ENCODE assay signal across 9 cellular contexts in genomic region chr3:128584412-128585020, GRCh38.
DNase-seq lines count a peak whose midpoint lies in the region; ATAC-seq and TF ChIP-seq lines count a peak whose summit lies in the region.
"Had no signal": no experiment of that assay in that cellular context is flagged by ENCODE, and none has a peak within 500 bp of the region (broad histone marks: within the 10 kb centered on the region; RNA-seq: fewer than 3 reads in every experiment).

No MANE protein-coding gene starts in this region.

- no peak overlapping the region for H3K4me3 ChIP-seq in Caco-2 (ENCODE audit: low read depth, low read length)
- no peak overlapping the region for H3K4me3 ChIP-seq in foreskin fibroblast (ENCODE audit: low read depth in 1 of 2, low read length in 2 of 2)

- H3K27me3 Mint-ChIP-seq in Caco-2 (ENCODE audit: insufficient read depth, unreplicated experiment), result no peaks in the 10 kb centered on the region

- TF ChIP-seq CTCF in Caco-2 (IDR thresholded peaks at IDR 0.05; ENCODE audit: insufficient read depth in 1 of 2, low read depth in 1 of 2, low read length in 1 of 2, severe bottlenecking in 1 of 2, unreplicated experiment in 1 of 2) (peak in 1 of 2 experiments; percentile 27), foreskin fibroblast (IDR thresholded peaks at IDR 0.05; ENCODE audit: low read depth, low read length) (peak; percentile 76)

- no peak overlapping the region for H3K27ac Mint-ChIP-seq in Caco-2 (ENCODE audit: unreplicated experiment)
- H3K27ac Mint-ChIP-seq: IgD-negative memory B cell had no signal

- H3K4me1 ChIP-seq in Caco-2, result peaks cover 4% of the 10 kb centered on the region; the same call in 1 of the 2 replicates

- BruUV-seq in Caco-2 (replicated peaks; lab: Mats Ljungman, UMichigan), result no TSS peak

- POLR2A ChIA-PET in Caco-2 (lab: Charles Lee), result no interaction called here

- peaks cover 5% of the 10 kb centered on the region; the same call in 1 of the 2 replicates for H3K9me3 ChIP-seq in Caco-2

- intact Hi-C loops in Caco-2 (cut with micrococcal nuclease; ENCODE audit: unreplicated experiment), result loop anchor here (10.0 kb wide), 1 partner anchor 160 kb away; no protein-coding TSS in a partner anchor

- H3K27me3 ChIP-seq in Caco-2 (replicated peaks; ENCODE audit: control insufficient read depth, insufficient read depth, low read length), result no peaks in the 10 kb centered on the region

- no peak overlapping the region for H3K4me3 Mint-ChIP-seq in Caco-2 (ENCODE audit: unreplicated experiment)

- no peaks in the 10 kb centered on the region for H3K4me1 Mint-ChIP-seq in Caco-2 (ENCODE audit: low read depth, unreplicated experiment)

- ATAC-seq in HG02798 (IDR thresholded peaks at IDR 0.05; ENCODE audit: poor library complexity, unreplicated experiment), result peak; percentile 57
- ATAC-seq in HG02623 (IDR thresholded peaks at IDR 0.05; ENCODE audit: unreplicated experiment), result no peak
- ATAC-seq in HG03469 (IDR thresholded peaks at IDR 0.05; ENCODE audit: unreplicated experiment), result no peak

- H3K9me3 Mint-ChIP-seq in Caco-2 (ENCODE audit: unreplicated experiment), result no peaks in the 10 kb centered on the region

- CTCF ChIA-PET in Caco-2 (lab: Charles Lee), result no interaction called here

- DNase-seq in Caco-2 (peak; percentile 39 to 50), NCI-H510A treated with DMSO at 0.1 percent for 48 hours (lab: John Stamatoyannopoulos, UW) (peak; percentile 73), foreskin fibroblast (peak; percentile 43 to 84), nucleus accumbens (lab: John Stamatoyannopoulos, UW) (peak in 53 of 56 donors; percentile 10 to 85 (median 59))
- DNase-seq in activated T-cell treated with anti-CD3 and anti-CD28 coated beads, Interleukin-2, amount 50 U/mL, for 1 hour, result peak; percentile 27

- no peaks in the 10 kb centered on the region for H3K36me3 Mint-ChIP-seq in Caco-2 (ENCODE audit: insufficient read depth, unreplicated experiment)
- H3K36me3 Mint-ChIP-seq: IgD-negative memory B cell had no signal

- no peaks in the 10 kb centered on the region for H3K36me3 ChIP-seq in Caco-2 (ENCODE audit: control insufficient read depth, insufficient read depth, low read length)
